ENCODE assay signal across 19 cellular contexts in the genomic region with DNA sequence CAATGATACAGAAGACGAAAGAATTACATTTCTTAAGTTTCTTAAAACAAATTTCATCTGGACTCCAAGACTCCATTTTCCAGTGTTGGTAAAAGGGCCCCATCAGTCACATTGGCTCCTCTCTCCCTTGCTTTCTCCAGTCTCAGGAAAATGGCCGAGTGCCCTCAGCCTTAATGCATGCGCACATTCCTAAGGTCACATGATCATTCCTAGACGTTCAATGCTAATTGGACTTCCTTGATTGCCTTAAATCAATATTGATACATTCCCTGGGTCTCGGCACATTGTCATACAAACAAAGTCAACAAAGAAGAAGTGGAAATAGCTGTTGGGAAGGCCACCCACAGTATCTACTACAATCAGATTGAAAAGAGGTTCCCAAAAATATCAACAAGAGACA.
A peak's percentile ranks its signal among the peaks of the same experiment; 100 is the strongest.
DNase-seq lines count a peak whose midpoint lies in the region; ATAC-seq, FAIRE-seq and TF ChIP-seq lines count a peak whose summit lies in the region.
"Had no signal": no experiment of that assay in that cellular context is flagged by ENCODE, and none has a peak within 500 bp of the region (broad histone marks: within the 10 kb centered on the region; RNA-seq: fewer than 3 reads in every experiment).

No MANE protein-coding gene starts in this region.

- WGBS in H1 (ENCODE audit: extremely low coverage in 1 of 2, insufficient coverage in 1 of 2, insufficient read length in 1 of 2, insufficient replicate concordance in 2 of 2, low coverage in 1 of 2, low lambda C conversion rate in 2 of 2, missing lambda C conversion rate in 1 of 2), 2 experiments, result 31% methylated on average over 5 of the region's 5 CpGs; no CpG with 5 or more reads in 1 of the 2 experiments

- H3K27me3 ChIP-seq in GM23338 (ENCODE audit: insufficient read depth) (no peaks in the 10 kb centered on the region), HUES48 (ENCODE audit: control insufficient read depth, insufficient read depth, low read length) (no peaks in the 10 kb centered on the region), H1 (replicated peaks in 1 of 4; ENCODE audit: control insufficient read depth in 3 of 4, extremely low read depth in 1 of 4, insufficient read depth in 3 of 4, low read length in 3 of 4) (no peaks in the 10 kb centered on the region)

- H3K79me2 ChIP-seq in GM23338 (replicated peaks; ENCODE audit: insufficient read depth) (no peaks in the 10 kb centered on the region), H1 (ENCODE audit: control insufficient read depth in 1 of 2, insufficient read depth in 2 of 2, low read length in 2 of 2) (no peaks in the 10 kb centered on the region)

- peak; percentile 98 for FAIRE-seq in H1 (lab: Jason Lieb, UNC)
- FAIRE-seq in GM12891 (lab: Jason Lieb, UNC), result no peak
- FAIRE-seq: HTR-8/SVneo had no signal

- H3K27ac ChIP-seq in GM23338 (ENCODE audit: low read depth) (0 out of 2 replicates have a peak overlapping the region, but pooled peaks have one; percentile 0), HUES48 (ENCODE audit: low read depth, low read length) (peak overlapping the region; percentile 11), H1 (ENCODE audit: low read depth, low read length) (no peak overlapping the region)
- H3K27ac ChIP-seq: HL-60 had no signal

- H3K4me3 Mint-ChIP-seq in GM23338, result peak overlapping the region; percentile 18; the same call in 2 of the 3 replicates
- H3K4me3 Mint-ChIP-seq: CD14-positive monocyte had no signal

- TF ChIP-seq CTCF in GM23338 (conservative IDR thresholded peaks at IDR 0.05; ENCODE audit: low read depth in 2 of 2) (no peak), H1 (IDR thresholded peaks at IDR 0.05; ENCODE audit: control extremely low read depth in 1 of 3, insufficient read depth in 1 of 3, low read depth in 1 of 3, low read length in 3 of 3) (no peak)

- no peak overlapping the region for H4K91ac ChIP-seq in H1 (replicated peaks; ENCODE audit: insufficient read length, low read length)

- no peak overlapping the region for H3K18ac ChIP-seq in H1 (ENCODE audit: extremely low read depth, low read length)

- H3K56ac ChIP-seq in H1 (replicated peaks; ENCODE audit: insufficient read length, low read depth, low read length), result no peak overlapping the region

- H2BK5ac ChIP-seq in H1 (ENCODE audit: low read depth, low read length), result no peak overlapping the region

- no peak overlapping the region for H2BK20ac ChIP-seq in H1 (ENCODE audit: low read length)

- H3K23me2 ChIP-seq in H1 (ENCODE audit: low read depth, low read length), result no peaks in the 10 kb centered on the region; the same call in 1 of the 2 replicates

- H2AK5ac ChIP-seq in H1 (ENCODE audit: low read depth, low read length), result no peak overlapping the region

- H3K23ac ChIP-seq in H1 (ENCODE audit: insufficient read length), result no peak overlapping the region

- peak; percentile 90 for ATAC-seq in GM23338

- peaks cover 5% of the 10 kb centered on the region; the same call in 1 of the 3 replicates for H3K36me3 Mint-ChIP-seq in GM23338 (ENCODE audit: low read depth)
- H3K36me3 Mint-ChIP-seq: CD14-positive monocyte had no signal

- no peaks in the 10 kb centered on the region for H3K9me3 Mint-ChIP-seq in GM23338

- H3K9ac ChIP-seq in HUES48 (ENCODE audit: low read depth, low read length), result no peak overlapping the region
- H3K9ac ChIP-seq in H1 (replicated peaks in 1 of 4; ENCODE audit: extremely low read depth in 1 of 4, low read depth in 3 of 4, low read length in 3 of 4), result no peak overlapping the region

- H3K36me3 ChIP-seq in GM23338 (ENCODE audit: insufficient read depth), result no peaks in the 10 kb centered on the region
- no peaks in the 10 kb centered on the region for H3K36me3 ChIP-seq in HUES48 (ENCODE audit: control insufficient read depth, insufficient read depth, low read length)
- H3K36me3 ChIP-seq in H1 (ENCODE audit: control insufficient read depth in 2 of 4, insufficient read depth in 4 of 4, low read length in 3 of 4), result no peaks in the 10 kb centered on the region
- H3K36me3 ChIP-seq: HAP-1 had no signal

- TF ChIP-seq POLR2A in H1 (IDR thresholded peaks at IDR 0.05; ENCODE audit: control extremely low read depth in 1 of 2, low read depth in 2 of 2, low read length in 2 of 2), result peak in 1 of 2 experiments; percentile 21; a peak in 1 of 3 replicates
- TF ChIP-seq POLR2A in GM12891 (IDR thresholded peaks at IDR 0.05; ENCODE audit: low read depth, low read length), result no peak

- no peak overlapping the region for H3K14ac ChIP-seq in H1 (ENCODE audit: insufficient read length)

- H3K4me1 ChIP-seq in GM23338 (ENCODE audit: insufficient read depth), result peaks cover 27% of the 10 kb centered on the region
- H3K4me1 ChIP-seq in HUES48 (ENCODE audit: control insufficient read depth, insufficient read depth, low read length), result peaks cover 33% of the 10 kb centered on the region
- H3K4me1 ChIP-seq in H1 (replicated peaks in 1 of 4; ENCODE audit: control insufficient read depth in 3 of 4, insufficient read depth in 4 of 4, low read length in 3 of 4), result peaks cover 0 to 6% (median under 1%) of the 10 kb centered on the region in 4 experiments; a peak in 2 of 7 replicates
- H3K4me1 ChIP-seq: HAP-1 had no signal

- H3K9me2 ChIP-seq in GM23338 (ENCODE audit: insufficient read depth), result 0 out of 2 replicates have a peak, but pooled peaks cover 5% of the 10 kb centered on the region

- no peak overlapping the region for H2BK15ac ChIP-seq in H1 (ENCODE audit: low read length)

- no peak overlapping the region for H2BK12ac ChIP-seq in H1 (ENCODE audit: low read depth, low read length)

- peaks cover 4% of the 10 kb centered on the region for H3K27me3 Mint-ChIP-seq in GM23338 (ENCODE audit: insufficient read depth, low read depth, poor library complexity)

- H4K8ac ChIP-seq in H1 (ENCODE audit: extremely low read depth, insufficient read depth, low read length), result no peak overlapping the region

- no peaks in the 10 kb centered on the region for H3K79me1 ChIP-seq in H1 (ENCODE audit: low read depth, low read length)

- H4K20me1 ChIP-seq in GM23338 (replicated peaks; ENCODE audit: insufficient read depth), result no peaks in the 10 kb centered on the region
- no peaks in the 10 kb centered on the region for H4K20me1 ChIP-seq in H1 (replicated peaks in 1 of 2; ENCODE audit: control insufficient read depth in 1 of 2, insufficient read depth in 2 of 2, low read length in 2 of 2)

- H3K4ac ChIP-seq in H1 (replicated peaks; ENCODE audit: insufficient read length, low read depth, low read length), result no peak overlapping the region

- DNase-seq in GM23338 (ENCODE audit: low spot score) (peak; percentile 81), H1 (ENCODE audit: low read depth in 1 of 2, low spot score in 2 of 2) (peak; percentile 48 to 62), iPS-NIHi7 (ENCODE audit: extremely low spot score) (peak; percentile 51), GM12891 (ENCODE audit: insufficient read length, low spot score) (no peak)
- DNase-seq in activated CD8-positive, alpha-beta memory T cell treated with anti-CD3 and anti-CD28 coated beads, Interleukin-2, amount 50 U/mL, for 48 hours, result no peak
- DNase-seq in stimulated activated CD4-positive, alpha-beta T cell treated with anti-CD3 and anti-CD28 coated beads, Interleukin-4, amount 100 ng/mL, for 4 hours, result no peak
- DNase-seq: ACHN, AML-193, DMS 273 treated with DMSO at 0.1 percent for 48 hours, KG1, NCI-H1694, NCI-H226, NCI-H524 treated with DMSO at 0.1 percent for 48 hours, RPMI8226 had no signal

- peak in 1 of 2 experiments; percentile 63; a peak in 1 of 3 replicates for TF ChIP-seq EP300 in H1 (IDR thresholded peaks at IDR 0.05; ENCODE audit: borderline replicate concordance in 1 of 2, low read depth in 2 of 2, low read length in 2 of 2)

- H3K27ac Mint-ChIP-seq in GM23338, result 0 out of 2 replicates have a peak overlapping the region, but pooled peaks have one; percentile 15
- H3K27ac Mint-ChIP-seq: CD14-positive monocyte had no signal

- TF ChIP-seq RAD21 in H1 (IDR thresholded peaks at IDR 0.05 in 1 of 2, conservative IDR thresholded peaks at IDR 0.05 in 1 of 2; ENCODE audit: low read depth in 2 of 2, low read length in 2 of 2), result no peak

- H2AFZ ChIP-seq in GM23338, result no peak overlapping the region
- H2AFZ ChIP-seq in H1 (ENCODE audit: low read length), result no peak overlapping the region

- H3K4me2 ChIP-seq in GM23338 (peak overlapping the region; percentile 16; the same call in 1 of the 2 replicates), H1 (ENCODE audit: insufficient read depth in 1 of 2, low read depth in 2 of 2, low read length in 2 of 2) (peak overlapping the region; percentile 24 to 44; a peak in 2 of 4 replicates)

- H4K5ac ChIP-seq in H1 (ENCODE audit: insufficient read length, low read depth, low read length), result no peak overlapping the region

- POLR2A ChIA-PET in H1 (lab: Charles Lee; ENCODE audit: partially characterized antibody), result interaction anchor here (1.0 kb wide), 1 partner anchor 45 kb away, joined by 3 read pairs; no protein-coding TSS in a partner anchor

- H3K4me3 ChIP-seq in GM23338, result no peak overlapping the region
- H3K4me3 ChIP-seq in HUES48 (ENCODE audit: low read depth, low read length), result no peak overlapping the region
- H3K4me3 ChIP-seq in H1 (ENCODE audit: extremely low read depth in 1 of 4, insufficient read depth in 2 of 4, low read depth in 3 of 4, low read length in 4 of 4), result peak overlapping the region in 1 of 4 experiments; percentile 21; a peak in 1 of 8 replicates
- H3K4me3 ChIP-seq: HAP-1 had no signal

- H3F3A ChIP-seq in GM23338 (replicated peaks; ENCODE audit: low read depth), result no peaks in the 10 kb centered on the region

- no peak overlapping the region for H2BK120ac ChIP-seq in H1 (replicated peaks; ENCODE audit: low read depth, low read length)

- peaks cover 32% of the 10 kb centered on the region for H3K4me1 Mint-ChIP-seq in GM23338
- H3K4me1 Mint-ChIP-seq: CD14-positive monocyte had no signal

- H3K9me3 ChIP-seq in HUES48 (ENCODE audit: control insufficient read depth, insufficient read depth, low read length) (no peaks in the 10 kb centered on the region), H1 (ENCODE audit: insufficient read depth in 2 of 2, low read depth in 1 of 2, low read length in 1 of 2) (no peaks in the 10 kb centered on the region)
- H3K9me3 ChIP-seq: HAP-1 had no signal

- CTCF ChIA-PET in H1 (lab: Charles Lee; ENCODE audit: partially characterized antibody), result no interaction called here

TF ChIP-seq in H1, 55 proteins besides CTCF, POLR2A, EP300 and RAD21 (continues in another document):
- peak in 1 of 2 experiments; percentile 13 for TF ChIP-seq BCL11A (IDR thresholded peaks at IDR 0.05; ENCODE audit: low read depth in 2 of 2, low read length in 2 of 2)
- no peak for TF ChIP-seq SUZ12 (IDR thresholded peaks at IDR 0.05; ENCODE audit: low read length)
- TF ChIP-seq NANOG (IDR thresholded peaks at IDR 0.05; ENCODE audit: insufficient read depth, low read depth, low read length, poor library complexity, severe bottlenecking), result peak; percentile 71
- TF ChIP-seq JUND (IDR thresholded peaks at IDR 0.05; ENCODE audit: low read length), result no peak

TF ChIP-seq in GM12891, 5 proteins besides CTCF, POLR2A, EP300 and RAD21:
- no peak for TF ChIP-seq POU2F2 (IDR thresholded peaks at IDR 0.05; ENCODE audit: low read depth, low read length)
- no peak for TF ChIP-seq PAX5 (IDR thresholded peaks at IDR 0.05; ENCODE audit: insufficient read depth, low read length, severe bottlenecking)
- TF ChIP-seq SPI1 (IDR thresholded peaks at IDR 0.05; ENCODE audit: low read depth, low read length), result no peak
- no peak for TF ChIP-seq TAF1 (IDR thresholded peaks at IDR 0.05; ENCODE audit: low read depth, low read length)
- no peak for TF ChIP-seq POLR2AphosphoS5 (IDR thresholded peaks at IDR 0.05; ENCODE audit: low read depth, low read length)
TF ChIP-seq in GM12891: peak in this region for 0.

Comparison
In these comparisons a context has a peak if more than half of its experiments do, and no peak if none do; other contexts are left out.
1. DNase-seq: peak in GM23338 (single experiment), H1 (2 of 2) and iPS-NIHi7 (single experiment); none in activated CD8-positive, alpha-beta memory T cell treated with anti-CD3 and anti-CD28 coated beads, Interleukin-2, amount 50 U/mL, for 48 hours (single experiment), stimulated activated CD4-positive, alpha-beta T cell treated with anti-CD3 and anti-CD28 coated beads, Interleukin-4, amount 100 ng/mL, for 4 hours (0 of 2) and GM12891 (single experiment).